Comparison of ENCODE assay signal across 1 cellular context in genomic region chr7:29405891-29406290, GRCh38.
A peak's percentile ranks its signal among the peaks of the same experiment; 100 is the strongest.
TF ChIP-seq lines count a peak whose summit lies in the region.

No MANE protein-coding gene starts in this region.

TF ChIP-seq in HepG2, 621 proteins besides CTCF, POLR2A, EP300 and RAD21 (continued from another document and continues in another):
- no peak for TF ChIP-seq CERS6 (CRISPR knock-in tag; IDR thresholded peaks at IDR 0.05)
- no peak for TF ChIP-seq ZNF124 (CRISPR knock-in tag; IDR thresholded peaks at IDR 0.05)
- no peak for TF ChIP-seq ZNF589 (CRISPR knock-in tag; conservative IDR thresholded peaks at IDR 0.05)
- TF ChIP-seq ZNF572 (CRISPR knock-in tag; IDR thresholded peaks at IDR 0.05): no peak; the same call in 1 of the 2 replicates
- no peak for TF ChIP-seq CBX5 (CRISPR knock-in tag; IDR thresholded peaks at IDR 0.05; ENCODE audit: borderline replicate concordance)
- TF ChIP-seq, protein P1, sequence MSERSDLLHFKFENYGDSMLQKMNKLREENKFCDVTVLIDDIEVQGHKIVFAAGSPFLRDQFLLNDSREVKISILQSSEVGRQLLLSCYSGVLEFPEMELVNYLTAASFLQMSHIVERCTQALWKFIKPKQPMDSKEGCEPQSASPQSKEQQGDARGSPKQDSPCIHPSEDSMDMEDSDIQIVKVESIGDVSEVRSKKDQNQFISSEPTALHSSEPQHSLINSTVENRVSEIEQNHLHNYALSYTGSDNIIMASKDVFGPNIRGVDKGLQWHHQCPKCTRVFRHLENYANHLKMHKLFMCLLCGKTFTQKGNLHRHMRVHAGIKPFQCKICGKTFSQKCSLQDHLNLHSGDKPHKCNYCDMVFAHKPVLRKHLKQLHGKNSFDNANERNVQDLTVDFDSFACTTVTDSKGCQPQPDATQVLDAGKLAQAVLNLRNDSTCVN (CRISPR knock-in tag; IDR thresholded peaks at IDR 0.05; ENCODE audit: borderline replicate concordance): no peak
- peak; percentile 84 for TF ChIP-seq SALL1 (CRISPR knock-in tag; IDR thresholded peaks at IDR 0.05)
- TF ChIP-seq HOXA9 (CRISPR knock-in tag; IDR thresholded peaks at IDR 0.05; ENCODE audit: borderline replicate concordance): no peak
- no peak for TF ChIP-seq SOX13 (IDR thresholded peaks at IDR 0.05)
- peak in 1 of 2 experiments; percentile 85; a peak in 2 of 4 replicates for TF ChIP-seq SOX13 (CRISPR knock-in tag; conservative IDR thresholded peaks at IDR 0.05 in 1 of 2, IDR thresholded peaks at IDR 0.05 in 1 of 2)
- TF ChIP-seq DZIP1 (CRISPR knock-in tag; IDR thresholded peaks at IDR 0.05): no peak
- TF ChIP-seq ZSCAN30 (CRISPR knock-in tag; IDR thresholded peaks at IDR 0.05): no peak
- no peak for TF ChIP-seq PRMT3 (CRISPR knock-in tag; IDR thresholded peaks at IDR 0.05; ENCODE audit: borderline replicate concordance, low read depth)
- peak; percentile 41; the same call in 1 of the 2 replicates for TF ChIP-seq ZNF343 (CRISPR knock-in tag; IDR thresholded peaks at IDR 0.05)
- no peak for TF ChIP-seq HNRNPLL (IDR thresholded peaks at IDR 0.05; ENCODE audit: low read depth, low read length, poor library complexity, severe bottlenecking)
- no peak for TF ChIP-seq ZNF496 (CRISPR knock-in tag; IDR thresholded peaks at IDR 0.05; ENCODE audit: insufficient replicate concordance)
- TF ChIP-seq BRD4 (CRISPR knock-in tag; IDR thresholded peaks at IDR 0.05): no peak
- TF ChIP-seq ZBTB14 (CRISPR knock-in tag; IDR thresholded peaks at IDR 0.05): no peak
- TF ChIP-seq GATA4 (IDR thresholded peaks at IDR 0.05; ENCODE audit: borderline replicate concordance, low read depth): no peak
- TF ChIP-seq ZNF512 (CRISPR knock-in tag; IDR thresholded peaks at IDR 0.05): no peak
- TF ChIP-seq, protein P2, sequence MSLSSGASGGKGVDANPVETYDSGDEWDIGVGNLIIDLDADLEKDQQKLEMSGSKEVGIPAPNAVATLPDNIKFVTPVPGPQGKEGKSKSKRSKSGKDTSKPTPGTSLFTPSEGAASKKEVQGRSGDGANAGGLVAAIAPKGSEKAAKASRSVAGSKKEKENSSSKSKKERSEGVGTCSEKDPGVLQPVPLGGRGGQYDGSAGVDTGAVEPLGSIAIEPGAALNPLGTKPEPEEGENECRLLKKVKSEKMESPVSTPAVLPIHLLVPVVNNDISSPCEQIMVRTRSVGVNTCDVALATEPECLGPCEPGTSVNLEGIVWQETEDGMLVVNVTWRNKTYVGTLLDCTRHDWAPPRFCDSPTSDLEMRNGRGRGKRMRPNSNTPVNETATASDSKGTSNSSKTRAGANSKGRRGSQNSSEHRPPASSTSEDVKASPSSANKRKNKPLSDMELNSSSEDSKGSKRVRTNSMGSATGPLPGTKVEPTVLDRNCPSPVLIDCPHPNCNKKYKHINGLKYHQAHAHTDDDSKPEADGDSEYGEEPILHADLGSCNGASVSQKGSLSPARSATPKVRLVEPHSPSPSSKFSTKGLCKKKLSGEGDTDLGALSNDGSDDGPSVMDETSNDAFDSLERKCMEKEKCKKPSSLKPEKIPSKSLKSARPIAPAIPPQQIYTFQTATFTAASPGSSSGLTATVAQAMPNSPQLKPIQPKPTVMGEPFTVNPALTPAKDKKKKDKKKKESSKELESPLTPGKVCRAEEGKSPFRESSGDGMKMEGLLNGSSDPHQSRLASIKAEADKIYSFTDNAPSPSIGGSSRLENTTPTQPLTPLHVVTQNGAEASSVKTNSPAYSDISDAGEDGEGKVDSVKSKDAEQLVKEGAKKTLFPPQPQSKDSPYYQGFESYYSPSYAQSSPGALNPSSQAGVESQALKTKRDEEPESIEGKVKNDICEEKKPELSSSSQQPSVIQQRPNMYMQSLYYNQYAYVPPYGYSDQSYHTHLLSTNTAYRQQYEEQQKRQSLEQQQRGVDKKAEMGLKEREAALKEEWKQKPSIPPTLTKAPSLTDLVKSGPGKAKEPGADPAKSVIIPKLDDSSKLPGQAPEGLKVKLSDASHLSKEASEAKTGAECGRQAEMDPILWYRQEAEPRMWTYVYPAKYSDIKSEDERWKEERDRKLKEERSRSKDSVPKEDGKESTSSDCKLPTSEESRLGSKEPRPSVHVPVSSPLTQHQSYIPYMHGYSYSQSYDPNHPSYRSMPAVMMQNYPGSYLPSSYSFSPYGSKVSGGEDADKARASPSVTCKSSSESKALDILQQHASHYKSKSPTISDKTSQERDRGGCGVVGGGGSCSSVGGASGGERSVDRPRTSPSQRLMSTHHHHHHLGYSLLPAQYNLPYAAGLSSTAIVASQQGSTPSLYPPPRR (CRISPR knock-in tag; IDR thresholded peaks at IDR 0.05; ENCODE audit: borderline replicate concordance): peak; percentile 40; the same call in 1 of the 2 replicates
- TF ChIP-seq ZBTB39 (CRISPR knock-in tag; IDR thresholded peaks at IDR 0.05): no peak
- no peak for TF ChIP-seq NR0B2 (CRISPR knock-in tag; IDR thresholded peaks at IDR 0.05)
- no peak for TF ChIP-seq ZFP36L1 (CRISPR knock-in tag; IDR thresholded peaks at IDR 0.05)
- no peak for TF ChIP-seq RELA (CRISPR knock-in tag; IDR thresholded peaks at IDR 0.05)
- peak; percentile 51; the same call in 1 of the 2 replicates for TF ChIP-seq IRF2 (CRISPR knock-in tag; IDR thresholded peaks at IDR 0.05)
- no peak for TF ChIP-seq RAD51 (IDR thresholded peaks at IDR 0.05; ENCODE audit: borderline replicate concordance)
- no peak for TF ChIP-seq NFIC (IDR thresholded peaks at IDR 0.05; ENCODE audit: low read length)
- TF ChIP-seq SMAD1 (CRISPR knock-in tag; IDR thresholded peaks at IDR 0.05; ENCODE audit: borderline replicate concordance, low read depth): no peak
- no peak for TF ChIP-seq PREB (CRISPR knock-in tag; IDR thresholded peaks at IDR 0.05)
- TF ChIP-seq, protein P3, sequence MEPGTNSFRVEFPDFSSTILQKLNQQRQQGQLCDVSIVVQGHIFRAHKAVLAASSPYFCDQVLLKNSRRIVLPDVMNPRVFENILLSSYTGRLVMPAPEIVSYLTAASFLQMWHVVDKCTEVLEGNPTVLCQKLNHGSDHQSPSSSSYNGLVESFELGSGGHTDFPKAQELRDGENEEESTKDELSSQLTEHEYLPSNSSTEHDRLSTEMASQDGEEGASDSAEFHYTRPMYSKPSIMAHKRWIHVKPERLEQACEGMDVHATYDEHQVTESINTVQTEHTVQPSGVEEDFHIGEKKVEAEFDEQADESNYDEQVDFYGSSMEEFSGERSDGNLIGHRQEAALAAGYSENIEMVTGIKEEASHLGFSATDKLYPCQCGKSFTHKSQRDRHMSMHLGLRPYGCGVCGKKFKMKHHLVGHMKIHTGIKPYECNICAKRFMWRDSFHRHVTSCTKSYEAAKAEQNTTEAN (CRISPR knock-in tag; conservative IDR thresholded peaks at IDR 0.05): no peak
- no peak for TF ChIP-seq ZNF136 (CRISPR knock-in tag; IDR thresholded peaks at IDR 0.05; ENCODE audit: low read depth)
- TF ChIP-seq KLF11 (CRISPR knock-in tag; IDR thresholded peaks at IDR 0.05): no peak
- TF ChIP-seq HNRNPH1 (optimal IDR thresholded peaks at IDR 0.05; ENCODE audit: low read depth, low read length): no peak
- no peak; the same call in 1 of the 2 replicates for TF ChIP-seq ZKSCAN8 (CRISPR knock-in tag; IDR thresholded peaks at IDR 0.05; ENCODE audit: borderline replicate concordance)
- no peak for TF ChIP-seq KMT2A (CRISPR knock-in tag; IDR thresholded peaks at IDR 0.05)
- no peak for TF ChIP-seq ZBTB21 (CRISPR knock-in tag; IDR thresholded peaks at IDR 0.05)
- TF ChIP-seq ARID5B (CRISPR knock-in tag; IDR thresholded peaks at IDR 0.05): peak; percentile 81
